In genomic region chr10:119355930-119356329, GRCh38 we compare ENCODE assay signal across 10 cellular contexts.
DNase-seq lines count a peak whose midpoint lies in the region; ATAC-seq, FAIRE-seq and TF ChIP-seq lines count a peak whose summit lies in the region.
"Had no signal": no experiment of that assay in that cellular context is flagged by ENCODE, and none has a peak within 500 bp of the region (broad histone marks: within the 10 kb centered on the region; RNA-seq: fewer than 3 reads in every experiment).

No MANE protein-coding gene starts in this region.

- CTCF ChIA-PET in endothelial cell of umbilical vein (lab: Charles Lee) = interaction anchor here (0.8 to 1.5 kb wide), 2 partner anchors 18 to 43 kb away, joined by 3 read pairs; no protein-coding TSS in a partner anchor

- no peak overlapping the region for H3K4me2 ChIP-seq in endothelial cell of umbilical vein (ENCODE audit: insufficient read depth, low read length)

- no peaks in the 10 kb centered on the region for H3K27me3 ChIP-seq in endothelial cell of umbilical vein (ENCODE audit: control insufficient read depth in 2 of 2, insufficient read depth in 2 of 2, low read length in 2 of 2)

- peaks cover 1% of the 10 kb centered on the region for H3K4me1 Mint-ChIP-seq in progenitor cell of endocrine pancreas (ENCODE audit: low read depth)

- no peaks in the 10 kb centered on the region for H3K4me1 ChIP-seq in endothelial cell of umbilical vein (ENCODE audit: control insufficient read depth, extremely low read depth, insufficient read depth, low read length)

- no peaks in the 10 kb centered on the region for H4K20me1 ChIP-seq in endothelial cell of umbilical vein (replicated peaks; ENCODE audit: control insufficient read depth, extremely low read depth, insufficient read depth, low read length)

- H3K36me3 ChIP-seq in endothelial cell of umbilical vein (ENCODE audit: control insufficient read depth in 2 of 2, extremely low read depth in 1 of 2, insufficient read depth in 2 of 2, low read length in 2 of 2) = no peaks in the 10 kb centered on the region
- H3K36me3 ChIP-seq: thoracic aorta had no signal

- no peak for ATAC-seq in HG03175 (IDR thresholded peaks at IDR 0.05; ENCODE audit: unreplicated experiment)

- DNase-seq in DMS53 (lab: John Stamatoyannopoulos, UW) (peak; percentile 40), DMS53 treated with DMSO at 0.1 percent for 48 hours (lab: John Stamatoyannopoulos, UW; ENCODE audit: unreplicated experiment) (no peak), NB4 (ENCODE audit: low read depth) (peak; percentile 49), endothelial cell of umbilical vein (ENCODE audit: low read depth, low spot score) (no peak), progenitor cell of endocrine pancreas (ENCODE audit: low spot score, unreplicated experiment) (no peak), iPS-NIHi7 (ENCODE audit: extremely low spot score) (no peak), foreskin fibroblast (no peak)

- H3K27ac Mint-ChIP-seq in progenitor cell of endocrine pancreas = no peak overlapping the region
- H3K27ac Mint-ChIP-seq: activated T-helper 1 cell treated with anti-CD3 and anti-CD28 coated beads, Interleukin-12 subunit alpha, Interleukin-12 subunit beta, Interleukin-2, Interleukin-4 antibody, amounts not matched to agents 30 ng/mL and 10 ng/mL and 1 ng/mL, durations not matched to agents 14 hours and 24 hours and 36 hours had no signal

- dilution Hi-C loops in endothelial cell of umbilical vein (cut with MboI; ENCODE audit: extremely low pct_ligation_motif_present, low sequenced_read_pairs) = no loop called here

- no TSS peak for BruUV-seq in endothelial cell of umbilical vein (replicated peaks; lab: Mats Ljungman, UMichigan)

- peaks cover 14% of the 10 kb centered on the region for H3K36me3 Mint-ChIP-seq in progenitor cell of endocrine pancreas (ENCODE audit: insufficient read depth)

- intact Hi-C loops in endothelial cell of umbilical vein (cut with micrococcal nuclease) = no loop called here

- no peak overlapping the region for H3K27ac ChIP-seq in endothelial cell of umbilical vein (ENCODE audit: insufficient read depth, low read depth, low read length)
- H3K27ac ChIP-seq: thoracic aorta had no signal

- no peak overlapping the region for H2AFZ ChIP-seq in endothelial cell of umbilical vein (ENCODE audit: low read depth, low read length)

- no peaks in the 10 kb centered on the region for H3K27me3 Mint-ChIP-seq in progenitor cell of endocrine pancreas

- H3K9me1 ChIP-seq in endothelial cell of umbilical vein (replicated peaks; ENCODE audit: control insufficient read depth, extremely low read depth, insufficient read depth, low read length) = no peaks in the 10 kb centered on the region

- H3K9ac ChIP-seq in endothelial cell of umbilical vein (replicated peaks; ENCODE audit: extremely low read depth, insufficient read depth, low read length) = no peak overlapping the region

- H3K4me3 ChIP-seq in NB4 (ENCODE audit: low read depth, low read length) = no peak overlapping the region
- no peak overlapping the region for H3K4me3 ChIP-seq in endothelial cell of umbilical vein (replicated peaks in 1 of 3; ENCODE audit: insufficient read depth in 1 of 3, low read depth in 1 of 3, low read length in 3 of 3)
- no peak overlapping the region for H3K4me3 ChIP-seq in foreskin fibroblast (ENCODE audit: low read depth in 1 of 2, low read length in 2 of 2)
- H3K4me3 ChIP-seq: thoracic aorta had no signal

- H3K79me2 ChIP-seq in endothelial cell of umbilical vein (ENCODE audit: control insufficient read depth, insufficient read depth, low read length) = no peaks in the 10 kb centered on the region

- FAIRE-seq in endothelial cell of umbilical vein (lab: Jason Lieb, UNC) = no peak

- TF ChIP-seq POLR2A in NB4 (IDR thresholded peaks at IDR 0.05; ENCODE audit: extremely low read depth, insufficient read length) = no peak
- no peak for TF ChIP-seq POLR2A in endothelial cell of umbilical vein (IDR thresholded peaks at IDR 0.05; ENCODE audit: low read depth, low read length)

- H3K9me3 ChIP-seq in endothelial cell of umbilical vein (replicated peaks; ENCODE audit: control insufficient read depth, insufficient read depth, low read length) = no peaks in the 10 kb centered on the region
- H3K9me3 ChIP-seq: thoracic aorta had no signal

- TF ChIP-seq CTCF in NB4 (IDR thresholded peaks at IDR 0.05; ENCODE audit: low read depth, low read length) (peak; percentile 41), endothelial cell of umbilical vein (IDR thresholded peaks at IDR 0.05; ENCODE audit: extremely low read depth in 1 of 2, insufficient read depth in 1 of 2, low read depth in 1 of 2, low read length in 2 of 2) (peak; percentile 20 to 25), progenitor cell of endocrine pancreas (IDR thresholded peaks at IDR 0.05; ENCODE audit: unreplicated experiment) (peak; percentile 38), foreskin fibroblast (IDR thresholded peaks at IDR 0.05; ENCODE audit: low read depth, low read length) (no peak)

- POLR2A ChIA-PET in endothelial cell of umbilical vein (lab: Charles Lee) = no interaction called here

- no peak overlapping the region for H3K4me3 Mint-ChIP-seq in progenitor cell of endocrine pancreas (ENCODE audit: low read depth)
- H3K4me3 Mint-ChIP-seq: activated T-helper 1 cell treated with anti-CD3 and anti-CD28 coated beads, Interleukin-12 subunit alpha, Interleukin-12 subunit beta, Interleukin-2, Interleukin-4 antibody, amounts not matched to agents 30 ng/mL and 10 ng/mL and 1 ng/mL, durations not matched to agents 14 hours and 24 hours and 36 hours had no signal

- H3K9me3 Mint-ChIP-seq in progenitor cell of endocrine pancreas (ENCODE audit: low read depth) = peaks cover 13% of the 10 kb centered on the region

TF ChIP-seq in endothelial cell of umbilical vein, 7 proteins besides CTCF, POLR2A, EP300 and RAD21:
- TF ChIP-seq FOS (IDR thresholded peaks at IDR 0.05; ENCODE audit: borderline replicate concordance, insufficient read depth, low read length) (no peak), POLR2AphosphoS5 (IDR thresholded peaks at IDR 0.05; ENCODE audit: insufficient read depth, low read depth, low read length) (no peak), MYC (IDR thresholded peaks at IDR 0.05; ENCODE audit: low read depth, low read length) (no peak), EZH2 (IDR thresholded peaks at IDR 0.05; ENCODE audit: borderline replicate concordance, low read depth, low read length, severe bottlenecking) (no peak), GATA2 (IDR thresholded peaks at IDR 0.05; ENCODE audit: insufficient read depth, insufficient read length, low read depth, low read length) (no peak), JUN (IDR thresholded peaks at IDR 0.05; ENCODE audit: borderline replicate concordance, insufficient read depth, insufficient read length, low read depth) (no peak), MAX (IDR thresholded peaks at IDR 0.05; ENCODE audit: insufficient read depth, insufficient read length) (no peak)

Comparison
In these comparisons a context has a peak if more than half of its experiments do, and no peak if none do; other contexts are left out.
1. DNase-seq: peak in DMS53 (single experiment) and NB4 (single experiment); none in DMS53 treated with DMSO at 0.1 percent for 48 hours (single experiment), endothelial cell of umbilical vein (single experiment), progenitor cell of endocrine pancreas (single experiment), iPS-NIHi7 (single experiment) and foreskin fibroblast (0 of 2).